8 cellular contexts compared by ENCODE assay signal in the genomic region with DNA sequence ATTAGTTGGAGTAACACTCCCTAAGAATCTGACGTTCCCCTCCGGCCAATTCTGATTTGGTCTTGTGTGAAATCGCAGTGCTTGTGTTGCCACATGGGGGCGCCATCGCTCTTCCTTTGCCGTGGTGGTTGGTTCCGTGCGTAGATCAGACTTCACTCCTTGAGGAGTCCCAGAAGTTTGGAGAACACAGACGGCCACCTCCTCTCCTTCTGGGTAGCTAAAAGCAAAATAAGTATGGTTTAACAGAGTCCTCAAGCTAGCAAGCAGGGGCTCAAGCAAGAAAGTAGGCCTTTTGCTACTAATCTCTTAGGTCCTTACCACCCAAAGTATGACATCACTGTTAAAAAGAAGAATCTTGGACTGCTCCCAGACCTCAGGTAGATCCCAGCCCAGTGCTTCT. TPM values are rescaled to one million over a fixed set of nuclear protein-coding genes. Genes with fewer than 3 reads are reported as not detected.
DNase-seq lines count a peak whose midpoint lies in the region; ATAC-seq and TF ChIP-seq lines count a peak whose summit lies in the region.

No MANE protein-coding gene starts in this region.

- H3K36me3 Mint-ChIP-seq in activated T-helper 1 cell treated with anti-CD3 and anti-CD28 coated beads, Interleukin-12 subunit alpha, Interleukin-12 subunit beta, Interleukin-2, Interleukin-4 antibody, amounts not matched to agents 30 ng/mL and 10 ng/mL and 1 ng/mL, durations not matched to agents 14 hours and 24 hours and 36 hours (ENCODE audit: low read depth): peaks cover 5% of the 10 kb centered on the region
- peaks cover 16% of the 10 kb centered on the region for H3K36me3 Mint-ChIP-seq in neural progenitor cell

- no peaks in the 10 kb centered on the region for H3K9me3 ChIP-seq in Karpas-422 (ENCODE audit: low read length)
- no peaks in the 10 kb centered on the region for H3K9me3 ChIP-seq in RWPE2 (ENCODE audit: severe bottlenecking)
- no peaks in the 10 kb centered on the region for H3K9me3 ChIP-seq in neural progenitor cell (ENCODE audit: low read depth)
- H3K9me3 ChIP-seq in stomach: no peaks in the 10 kb centered on the region

- no peak overlapping the region for H2AFZ ChIP-seq in Karpas-422 (ENCODE audit: low read length)
- H2AFZ ChIP-seq in neural progenitor cell (replicated peaks): no peak overlapping the region

- intact Hi-C loops in activated T-helper 1 cell treated with anti-CD3 and anti-CD28 coated beads, Interleukin-12 subunit alpha, Interleukin-12 subunit beta, Interleukin-2, Interleukin-4 antibody, amounts not matched to agents 30 ng/mL and 10 ng/mL and 1 ng/mL, durations not matched to agents 14 hours and 24 hours and 36 hours (cut with micrococcal nuclease): loop anchor here (1.0 to 5.0 kb wide), 7 partner anchors 136 to 833 kb away; no protein-coding TSS in a partner anchor
- intact Hi-C loops in stomach (cut with DNase I; ENCODE audit: low total_unique reads): loop anchor here (5.0 to 10.0 kb wide), 2 partner anchors 176 to 754 kb away; no protein-coding TSS in a partner anchor

- peaks cover 15% of the 10 kb centered on the region for H3F3A ChIP-seq in neural progenitor cell (ENCODE audit: low read depth)

- H3K27ac Mint-ChIP-seq in activated T-helper 1 cell treated with anti-CD3 and anti-CD28 coated beads, Interleukin-12 subunit alpha, Interleukin-12 subunit beta, Interleukin-2, Interleukin-4 antibody, amounts not matched to agents 30 ng/mL and 10 ng/mL and 1 ng/mL, durations not matched to agents 14 hours and 24 hours and 36 hours: no peak overlapping the region
- no peak overlapping the region for H3K27ac Mint-ChIP-seq in neural progenitor cell

- no peaks in the 10 kb centered on the region for H3K36me3 ChIP-seq in Karpas-422 (ENCODE audit: insufficient read depth, low read length)
- no peaks in the 10 kb centered on the region for H3K36me3 ChIP-seq in RWPE2 (ENCODE audit: low read depth)
- no peaks in the 10 kb centered on the region for H3K36me3 ChIP-seq in neural progenitor cell
- H3K36me3 ChIP-seq in stomach: no peaks in the 10 kb centered on the region

- 0 to 2% (median 1%) methylated on average over 9 of the region's 9 CpGs for WGBS in stomach, 5 donors

- peaks cover 2% of the 10 kb centered on the region for H3K27me3 Mint-ChIP-seq in activated T-helper 1 cell treated with anti-CD3 and anti-CD28 coated beads, Interleukin-12 subunit alpha, Interleukin-12 subunit beta, Interleukin-2, Interleukin-4 antibody, amounts not matched to agents 30 ng/mL and 10 ng/mL and 1 ng/mL, durations not matched to agents 14 hours and 24 hours and 36 hours (ENCODE audit: insufficient read depth)
- peaks cover 18% of the 10 kb centered on the region for H3K27me3 Mint-ChIP-seq in neural progenitor cell (ENCODE audit: insufficient read depth, low read depth)

- no peak for TF ChIP-seq POLR2A in stomach (IDR thresholded peaks at IDR 0.05)

- no peaks in the 10 kb centered on the region for H3K9me3 Mint-ChIP-seq in activated T-helper 1 cell treated with anti-CD3 and anti-CD28 coated beads, Interleukin-12 subunit alpha, Interleukin-12 subunit beta, Interleukin-2, Interleukin-4 antibody, amounts not matched to agents 30 ng/mL and 10 ng/mL and 1 ng/mL, durations not matched to agents 14 hours and 24 hours and 36 hours
- peaks cover 9% of the 10 kb centered on the region for H3K9me3 Mint-ChIP-seq in neural progenitor cell

- TF ChIP-seq EP300 in stomach (IDR thresholded peaks at IDR 0.05): no peak

- H3K9me2 ChIP-seq in Karpas-422 (replicated peaks; ENCODE audit: insufficient read depth, low read length): no peaks in the 10 kb centered on the region

- ATAC-seq in RWPE2 (ENCODE audit: low read depth): peak; percentile 74

- no peak overlapping the region for H3K27ac ChIP-seq in Karpas-422 (ENCODE audit: low read length)
- H3K27ac ChIP-seq in RWPE2 (ENCODE audit: poor library complexity, severe bottlenecking): no peak overlapping the region
- no peak overlapping the region for H3K27ac ChIP-seq in neural progenitor cell
- H3K27ac ChIP-seq in stomach: no peak overlapping the region

- H4K20me1 ChIP-seq in Karpas-422 (ENCODE audit: insufficient read depth, low read depth, low read length): no peaks in the 10 kb centered on the region
- H4K20me1 ChIP-seq in neural progenitor cell (ENCODE audit: low read depth): no peaks in the 10 kb centered on the region

- H3K9ac ChIP-seq in Karpas-422 (ENCODE audit: low read length): no peak overlapping the region
- H3K9ac ChIP-seq in neural progenitor cell: no peak overlapping the region

- peaks cover 18% of the 10 kb centered on the region for H3K4me1 ChIP-seq in Karpas-422 (ENCODE audit: low read length)
- peaks cover 5% of the 10 kb centered on the region for H3K4me1 ChIP-seq in RWPE2 (ENCODE audit: insufficient read depth, poor library complexity, severe bottlenecking)
- peaks cover 6% of the 10 kb centered on the region for H3K4me1 ChIP-seq in neural progenitor cell
- peaks cover 0 to 12% (median 4%) of the 10 kb centered on the region in 4 donors for H3K4me1 ChIP-seq in stomach

- H3K4me2 ChIP-seq in Karpas-422 (ENCODE audit: low read depth, low read length, poor library complexity, severe bottlenecking) (no peak overlapping the region), neural progenitor cell (no peak overlapping the region)

- H3K27me3 ChIP-seq in Karpas-422 (ENCODE audit: low read length) (no peaks in the 10 kb centered on the region), RWPE2 (ENCODE audit: insufficient read depth, poor library complexity, severe bottlenecking) (no peaks in the 10 kb centered on the region), neural progenitor cell (no peaks in the 10 kb centered on the region), stomach (no peaks in the 10 kb centered on the region)

- peak; percentile 70 for DNase-seq in NCI-H1436 (lab: John Stamatoyannopoulos, UW)
- DNase-seq in NCI-H1436 treated with DMSO at 0.1 percent for 48 hours (lab: John Stamatoyannopoulos, UW): no peak
- DNase-seq in Karpas-422: peak; percentile 93
- DNase-seq in RWPE2 (ENCODE audit: low spot score): no peak
- DNase-seq in activated T-helper 1 cell treated with anti-CD3 and anti-CD28 coated beads, Interleukin-12 subunit alpha, Interleukin-12 subunit beta, Interleukin-2, Interleukin-4 antibody, amounts not matched to agents 30 ng/mL and 10 ng/mL and 1 ng/mL, durations not matched to agents 14 hours and 24 hours and 36 hours (ENCODE audit: low spot score): peak; percentile 69
- peak; percentile 89 for DNase-seq in fibroblast of the aortic adventitia (ENCODE audit: low read depth)
- DNase-seq in neural progenitor cell (ENCODE audit: low spot score): peak; percentile 89
- DNase-seq in stomach: peak; percentile 86

- no peak overlapping the region for H3K4me3 Mint-ChIP-seq in activated T-helper 1 cell treated with anti-CD3 and anti-CD28 coated beads, Interleukin-12 subunit alpha, Interleukin-12 subunit beta, Interleukin-2, Interleukin-4 antibody, amounts not matched to agents 30 ng/mL and 10 ng/mL and 1 ng/mL, durations not matched to agents 14 hours and 24 hours and 36 hours
- no peak overlapping the region for H3K4me3 Mint-ChIP-seq in neural progenitor cell

- H3K4me3 ChIP-seq in Karpas-422 (ENCODE audit: low read length) (no peak overlapping the region), RWPE2 (ENCODE audit: severe bottlenecking) (no peak overlapping the region), fibroblast of the aortic adventitia (ENCODE audit: low read depth, low read length) (no peak overlapping the region), neural progenitor cell (no peak overlapping the region), stomach (no peak overlapping the region)

- peaks cover 46% of the 10 kb centered on the region for H3K4me1 Mint-ChIP-seq in activated T-helper 1 cell treated with anti-CD3 and anti-CD28 coated beads, Interleukin-12 subunit alpha, Interleukin-12 subunit beta, Interleukin-2, Interleukin-4 antibody, amounts not matched to agents 30 ng/mL and 10 ng/mL and 1 ng/mL, durations not matched to agents 14 hours and 24 hours and 36 hours (ENCODE audit: low read depth)
- H3K4me1 Mint-ChIP-seq in neural progenitor cell: peaks cover 33% of the 10 kb centered on the region

- TF ChIP-seq CTCF in RWPE2 (IDR thresholded peaks at IDR 0.05; ENCODE audit: poor library complexity, severe bottlenecking): peak; percentile 97
- peak; percentile 90 for TF ChIP-seq CTCF in fibroblast of the aortic adventitia (IDR thresholded peaks at IDR 0.05; ENCODE audit: insufficient read depth, low read length)
- peak; percentile 93 for TF ChIP-seq CTCF in neural progenitor cell (IDR thresholded peaks at IDR 0.05)
- peak in 5 of 7 experiments; percentile 73 to 87 (median 86) for TF ChIP-seq CTCF in stomach (IDR thresholded peaks at IDR 0.05)

- H3K79me2 ChIP-seq in Karpas-422 (ENCODE audit: low read length) (no peaks in the 10 kb centered on the region), neural progenitor cell (ENCODE audit: low read depth) (no peaks in the 10 kb centered on the region)

RNA-seq across cellular contexts. Expression of gene HSPA4, which starts 59.5 kb away (rescaled TPM):
- 72.2 and 122 TPM in 2 replicates for total RNA-seq in Karpas-422 (2014; rRNA removed; shearing (Covaris generic); ENCODE audit: low replicate concordance)
- total RNA-seq in activated T-helper 1 cell treated with anti-CD3 and anti-CD28 coated beads, Interleukin-12 subunit alpha, Interleukin-12 subunit beta, Interleukin-2, Interleukin-4 antibody, amounts not matched to agents 30 ng/mL and 10 ng/mL and 1 ng/mL, durations not matched to agents 14 hours and 24 hours and 36 hours: 244 and 247 TPM in 2 replicates
- 128 and 169 TPM in 2 replicates for total RNA-seq in fibroblast of the aortic adventitia (ENCODE audit: low replicate concordance)
- 144 and 232 TPM in 2 replicates for total RNA-seq in neural progenitor cell (ENCODE audit: low replicate concordance)
- 10 to 100 TPM; 21.6 to 79.1 (median 48.8) TPM for total RNA-seq in stomach
- polyA plus RNA-seq in stomach: 10 to 100 TPM; 29.3 to 44.5 (median 29.9) TPM

Comparison
In these comparisons a context has a peak if more than half of its experiments do, and no peak if none do; other contexts are left out.
1. DNase-seq: peak in NCI-H1436 (single experiment), Karpas-422 (single experiment), activated T-helper 1 cell treated with anti-CD3 and anti-CD28 coated beads, Interleukin-12 subunit alpha, Interleukin-12 subunit beta, Interleukin-2, Interleukin-4 antibody, amounts not matched to agents 30 ng/mL and 10 ng/mL and 1 ng/mL, durations not matched to agents 14 hours and 24 hours and 36 hours (single experiment), fibroblast of the aortic adventitia (single experiment), neural progenitor cell (single experiment) and stomach (single experiment); none in NCI-H1436 treated with DMSO at 0.1 percent for 48 hours (single experiment) and RWPE2 (single experiment).
2. Peak in every context shown above with its lines, with median percentiles within 50 percentile points of each other: CTCF ChIP-seq.